In the genomic region with DNA sequence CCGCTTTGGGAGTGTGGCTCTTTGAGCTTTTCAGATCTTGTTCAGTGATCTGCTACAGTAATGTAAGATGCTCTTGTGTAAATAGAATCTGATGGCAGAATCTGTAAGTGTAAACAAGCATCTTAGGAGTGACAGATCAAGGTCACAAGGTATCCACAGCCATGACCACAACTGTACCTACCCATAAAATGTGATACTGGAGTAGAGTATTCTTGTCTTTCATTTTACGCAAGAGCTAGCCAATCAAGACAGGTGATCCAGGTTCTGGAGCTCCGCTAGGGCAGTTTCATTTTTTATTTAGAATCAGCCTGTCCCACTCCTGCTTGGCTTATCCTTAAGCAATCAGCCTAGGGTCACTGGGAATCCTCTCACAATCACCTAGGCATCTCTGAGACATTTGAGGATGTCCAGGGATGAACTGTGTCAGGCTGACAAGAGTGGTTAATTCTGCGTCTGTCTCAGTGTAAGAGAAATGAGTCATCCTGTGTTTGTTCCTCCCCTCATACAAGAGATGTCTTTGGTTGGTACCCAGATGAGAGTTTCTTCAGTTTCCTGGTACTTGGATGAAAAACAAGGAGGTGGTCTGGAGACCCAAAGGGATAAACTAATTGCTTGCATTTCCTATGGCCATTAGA, we compare ENCODE assay signal across 25 cellular contexts.
"Had no signal": no experiment of that assay in that cellular context is flagged by ENCODE, and none has a peak within 500 bp of the region (broad histone marks: within the 10 kb centered on the region; RNA-seq: fewer than 3 reads in every experiment).

No MANE protein-coding gene starts in this region.

- DNase-seq: colonic mucosa; effector CD8-positive, alpha-beta T cell; foreskin keratinocyte; head of caudate nucleus; kidney; natural killer cell; occipital lobe; ovary; right lobe of liver; stimulated activated CD4-positive, alpha-beta T cell treated with anti-CD3 and anti-CD28 coated beads, Interleukin-12 subunit alpha, Interleukin-12 subunit beta, amount 100 ng/mL, for 4 hours; stimulated activated CD4-positive, alpha-beta T cell treated with anti-CD3 and anti-CD28 coated beads, Interleukin-1b, Interleukin-23, amount 100 ng/mL, for 48 hours; stimulated activated CD4-positive, alpha-beta T cell treated with anti-CD3 and anti-CD28 coated beads, Interleukin-4, amount 100 ng/mL, for 1 hour; stimulated activated CD8-positive, alpha-beta memory T cell treated with anti-CD3 and anti-CD28 coated beads, Interleukin-4, amount 100 ng/mL, for 48 hours; stimulated activated naive CD4-positive, alpha-beta T cell; stimulated activated naive CD8-positive, alpha-beta T cell treated with anti-CD3 and anti-CD28 coated beads, Interleukin-15, amount 100 ng/mL, for 72 hours; transverse colon had no signal

- H3K27me3 ChIP-seq: colonic mucosa, esophagus muscularis mucosa, foreskin keratinocyte, ovary, right lobe of liver, suprapubic skin, transverse colon, vagina had no signal

- H3K27ac Mint-ChIP-seq: dendritic cell treated with granulocyte-macrophage colony-stimulating factor and Interleukin-4, amounts not matched to agents 40 ng/mL and 50 ng/mL, for 4 days; memory B cell; natural killer cell; progenitor cell of endocrine pancreas; stimulated activated naive CD8-positive, alpha-beta T cell treated with anti-CD3 and anti-CD28 coated beads, Interleukin-15, amount 100 ng/mL, for 72 hours had no signal

- H3K4me3 Mint-ChIP-seq: dendritic cell treated with granulocyte-macrophage colony-stimulating factor and Interleukin-4, amounts not matched to agents 40 ng/mL and 50 ng/mL, for 4 days; memory B cell; natural killer cell; stimulated activated naive CD8-positive, alpha-beta T cell treated with anti-CD3 and anti-CD28 coated beads, Interleukin-15, amount 100 ng/mL, for 72 hours had no signal

- FAIRE-seq: kidney had no signal

- H3K4me1 Mint-ChIP-seq: stimulated activated naive CD8-positive, alpha-beta T cell treated with anti-CD3 and anti-CD28 coated beads, Interleukin-15, amount 100 ng/mL, for 72 hours had no signal

- H3K4me3 ChIP-seq: colonic mucosa, esophagus muscularis mucosa, lung, ovary, right lobe of liver, smooth muscle cell, suprapubic skin, transverse colon, vagina had no signal

- H3K4me1 ChIP-seq: colonic mucosa, esophagus muscularis mucosa, foreskin keratinocyte, right lobe of liver, suprapubic skin, transverse colon, vagina had no signal

- ATAC-seq: foreskin keratinocyte; left lobe of liver; natural killer cell; right lobe of liver; stimulated activated naive CD8-positive, alpha-beta T cell treated with anti-CD3 and anti-CD28 coated beads, Interleukin-15, amount 100 ng/mL, for 72 hours had no signal

- H3K27me3 Mint-ChIP-seq: dendritic cell treated with granulocyte-macrophage colony-stimulating factor and Interleukin-4, amounts not matched to agents 40 ng/mL and 50 ng/mL, for 4 days; memory B cell; progenitor cell of endocrine pancreas; stimulated activated naive CD8-positive, alpha-beta T cell treated with anti-CD3 and anti-CD28 coated beads, Interleukin-15, amount 100 ng/mL, for 72 hours had no signal

- H3K36me3 ChIP-seq: colonic mucosa, ovary, right lobe of liver had no signal

- H3K27ac ChIP-seq: colonic mucosa, esophagus muscularis mucosa, foreskin keratinocyte, ovary, right lobe of liver, suprapubic skin, transverse colon, vagina had no signal

- H3K9me3 Mint-ChIP-seq: natural killer cell had no signal

- H3K9me3 ChIP-seq: colonic mucosa, esophagus muscularis mucosa, ovary, right lobe of liver, suprapubic skin, transverse colon, vagina had no signal

- H3K36me3 Mint-ChIP-seq: natural killer cell had no signal
